ENCODE assay signal across 9 cellular contexts in the genomic region with DNA sequence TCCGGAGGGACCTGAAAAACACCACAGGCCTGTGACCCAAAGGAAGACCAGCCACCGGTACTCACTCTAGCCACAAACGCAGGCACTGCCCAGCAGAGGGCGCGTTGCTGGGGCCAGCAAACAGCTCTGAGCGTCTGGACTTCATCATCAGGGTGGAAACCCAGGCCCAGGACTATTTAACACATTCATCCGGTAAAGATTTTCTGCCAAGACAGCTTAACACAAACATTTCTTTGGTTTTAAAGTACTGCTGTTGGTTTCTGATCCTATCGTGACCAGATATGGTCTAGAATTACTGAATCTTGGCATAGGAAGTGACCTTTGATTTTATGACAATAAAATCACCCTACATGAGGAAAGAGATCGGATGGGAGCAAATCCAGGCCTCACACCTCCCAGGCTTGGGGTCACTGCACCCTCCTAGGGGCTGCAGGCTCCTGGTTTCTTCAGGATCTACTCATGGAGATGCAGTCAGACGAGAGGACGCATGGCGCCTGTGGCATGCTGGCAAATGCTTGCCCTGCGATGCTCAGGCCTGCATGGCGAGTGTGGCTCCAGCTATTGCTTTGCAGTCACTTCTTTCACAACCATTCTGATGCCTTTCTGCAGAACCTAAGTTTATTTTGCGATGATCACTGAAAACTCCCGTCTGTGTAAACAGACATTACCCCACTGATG.
A peak's percentile ranks its signal among the peaks of the same experiment; 100 is the strongest.
DNase-seq lines count a peak whose midpoint lies in the region; ATAC-seq and TF ChIP-seq lines count a peak whose summit lies in the region.
"Had no signal": no experiment of that assay in that cellular context is flagged by ENCODE, and none has a peak within 500 bp of the region (broad histone marks: within the 10 kb centered on the region; RNA-seq: fewer than 3 reads in every experiment).

No MANE protein-coding gene starts in this region.

- H3K36me3 ChIP-seq in heart right ventricle: peaks cover 0 to 30% (median 0%) of the 10 kb centered on the region in 9 donors
- H3K36me3 ChIP-seq: BLaER1 had no signal

- peaks cover 0 to 8% (median 0%) of the 10 kb centered on the region in 9 donors for H3K4me1 ChIP-seq in heart right ventricle
- H3K4me1 ChIP-seq: BLaER1 had no signal

- POLR2A ChIA-PET in activated CD4-positive, alpha-beta memory T cell treated with anti-CD3 and anti-CD28 coated beads, Interleukin-2, amount 10 ng/mL, durations not matched to agents 7 days and 5 days (lab: Charles Lee): no interaction called here

- H3K27ac ChIP-seq in HL-60 (replicated peaks) (no peak overlapping the region), heart right ventricle (no peak overlapping the region)
- H3K27ac ChIP-seq: BLaER1 had no signal

- H3K4me1 Mint-ChIP-seq in activated CD4-positive, alpha-beta memory T cell treated with anti-CD3 and anti-CD28 coated beads, Interleukin-2, amount 10 ng/mL, durations not matched to agents 7 days and 5 days: no peaks in the 10 kb centered on the region

- no peaks in the 10 kb centered on the region for H3K36me3 Mint-ChIP-seq in activated CD4-positive, alpha-beta memory T cell treated with anti-CD3 and anti-CD28 coated beads, Interleukin-2, amount 10 ng/mL, durations not matched to agents 7 days and 5 days (ENCODE audit: low read depth)

- peaks cover 4% of the 10 kb centered on the region for H3K27me3 Mint-ChIP-seq in activated CD4-positive, alpha-beta memory T cell treated with anti-CD3 and anti-CD28 coated beads, Interleukin-2, amount 10 ng/mL, durations not matched to agents 7 days and 5 days

- TF ChIP-seq CTCF in HL-60 (IDR thresholded peaks at IDR 0.05; ENCODE audit: insufficient read depth, low read length) (peak; percentile 38), heart right ventricle (IDR thresholded peaks at IDR 0.05) (peak in 8 of 9 donors; percentile 14 to 73 (median 50))

- H3K9me3 Mint-ChIP-seq in activated CD4-positive, alpha-beta memory T cell treated with anti-CD3 and anti-CD28 coated beads, Interleukin-2, amount 10 ng/mL, durations not matched to agents 7 days and 5 days: no peaks in the 10 kb centered on the region

- no peak overlapping the region for H3K27ac Mint-ChIP-seq in activated CD4-positive, alpha-beta memory T cell treated with anti-CD3 and anti-CD28 coated beads, Interleukin-2, amount 10 ng/mL, durations not matched to agents 7 days and 5 days

- no peaks in the 10 kb centered on the region for H3K9me3 ChIP-seq in heart right ventricle
- H3K9me3 ChIP-seq: BLaER1 had no signal

- WGBS in heart right ventricle, 2 donors: 51 to 53% methylated on average over 16 of the region's 16 CpGs

- no peak overlapping the region for H3K4me3 ChIP-seq in HL-60 (replicated peaks; ENCODE audit: insufficient read depth, low read length)
- no peak overlapping the region for H3K4me3 ChIP-seq in heart right ventricle
- H3K4me3 ChIP-seq: BLaER1 had no signal

- intact Hi-C loops in heart right ventricle (cut with DNase I): no loop called here

- ATAC-seq in GM19397 (IDR thresholded peaks at IDR 0.05; ENCODE audit: unreplicated experiment) (peak; percentile 81), heart right ventricle (peak in 3 of 8 donors; percentile 42 to 62 (median 51))

- DNase-seq in NCI-H1417 (lab: John Stamatoyannopoulos, UW) (peak in 2 of 3 experiments; percentile 5 to 10), NCI-H1417 treated with DMSO at 0.1 percent for 48 hours (lab: John Stamatoyannopoulos, UW) (no peak), HL-60 (ENCODE audit: low read depth in 1 of 2, low spot score in 1 of 2) (peak in 1 of 2 experiments; percentile 16), heart right ventricle (peak; percentile 12 to 36), SW 1271 (lab: John Stamatoyannopoulos, UW) (no peak)
- DNase-seq in activated CD4-positive, alpha-beta memory T cell treated with anti-CD3 and anti-CD28 coated beads, Interleukin-2, amount 10 ng/mL, durations not matched to agents 7 days and 5 days: peak; percentile 21
- peak; percentile 1 to 7 for DNase-seq in stimulated activated CD4-positive, alpha-beta T cell treated with anti-CD3 and anti-CD28 coated beads, Interleukin-1b, Interleukin-23, amount 100 ng/mL, for 4 hours (ENCODE audit: low read depth in 2 of 2)

- H3K27me3 ChIP-seq in HL-60 (ENCODE audit: insufficient read depth, poor library complexity, severe bottlenecking) (no peaks in the 10 kb centered on the region), heart right ventricle (no peaks in the 10 kb centered on the region)
- H3K27me3 ChIP-seq: BLaER1 had no signal

- CTCF ChIA-PET in activated CD4-positive, alpha-beta memory T cell treated with anti-CD3 and anti-CD28 coated beads, Interleukin-2, amount 10 ng/mL, durations not matched to agents 7 days and 5 days (lab: Charles Lee): interaction anchor here (0.5 to 2.0 kb wide), 7 partner anchors 10 to 683 kb away, joined by 3 to 6 read pairs (median 4); no protein-coding TSS in a partner anchor

- no peak overlapping the region for H3K4me3 Mint-ChIP-seq in activated CD4-positive, alpha-beta memory T cell treated with anti-CD3 and anti-CD28 coated beads, Interleukin-2, amount 10 ng/mL, durations not matched to agents 7 days and 5 days

Comparison
In these comparisons a context has a peak if more than half of its experiments do, and no peak if none do; other contexts are left out.
1. DNase-seq: peak in NCI-H1417 (2 of 3), activated CD4-positive, alpha-beta memory T cell treated with anti-CD3 and anti-CD28 coated beads, Interleukin-2, amount 10 ng/mL, durations not matched to agents 7 days and 5 days (single experiment), heart right ventricle (2 of 2) and stimulated activated CD4-positive, alpha-beta T cell treated with anti-CD3 and anti-CD28 coated beads, Interleukin-1b, Interleukin-23, amount 100 ng/mL, for 4 hours (2 of 2); none in NCI-H1417 treated with DMSO at 0.1 percent for 48 hours (single experiment) and SW 1271 (0 of 2).